8 cellular contexts compared by ENCODE assay signal in the genomic region with DNA sequence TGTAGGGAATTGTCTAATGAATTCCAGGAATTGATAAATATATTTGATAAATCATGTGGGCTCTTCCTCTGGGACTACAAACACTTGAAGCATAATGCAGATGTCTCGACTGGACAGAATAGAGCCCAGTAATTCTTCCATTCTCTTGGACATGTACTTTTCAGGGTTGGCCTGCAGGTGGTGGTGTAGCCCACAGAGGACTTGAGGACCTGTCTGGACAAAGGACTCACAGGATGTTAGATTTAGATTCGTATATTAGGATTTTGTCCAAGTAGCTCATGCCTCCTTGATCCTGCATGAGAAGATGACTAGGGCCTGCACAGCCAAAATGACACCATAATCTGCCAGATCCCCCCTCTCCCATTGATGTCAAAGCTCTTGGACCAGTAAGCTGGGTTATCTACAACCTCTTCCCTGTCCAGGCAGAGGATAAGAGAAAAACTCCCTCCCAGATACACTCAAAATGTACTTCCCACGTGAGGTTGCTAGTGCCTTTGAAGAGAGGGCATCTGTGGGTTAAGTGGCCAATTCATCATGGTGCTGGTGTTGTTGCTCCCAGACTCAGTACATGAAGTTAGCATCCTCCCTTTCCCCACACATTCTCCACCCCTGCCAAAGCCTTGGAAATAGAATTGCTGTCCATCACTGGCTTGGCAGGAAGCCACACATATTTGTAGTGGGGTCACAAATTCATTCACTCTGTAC.
DNase-seq lines count a peak whose midpoint lies in the region; ATAC-seq and TF ChIP-seq lines count a peak whose summit lies in the region.

No MANE protein-coding gene starts in this region.

- no peaks in the 10 kb centered on the region for H3K36me3 ChIP-seq in WERI-Rb-1
- H3K36me3 ChIP-seq in left lung = no peaks in the 10 kb centered on the region
- H3K36me3 ChIP-seq in vagina = no peaks in the 10 kb centered on the region

- H3K9me3 ChIP-seq in WERI-Rb-1 (ENCODE audit: severe bottlenecking) (no peaks in the 10 kb centered on the region), left lung (no peaks in the 10 kb centered on the region), vagina (no peaks in the 10 kb centered on the region)

- peak; percentile 63 for TF ChIP-seq CTCF in GM10248 (IDR thresholded peaks at IDR 0.05; ENCODE audit: control extremely low read depth, extremely low read depth, low read depth, missing control alignments)
- TF ChIP-seq CTCF in WERI-Rb-1 (IDR thresholded peaks at IDR 0.05; ENCODE audit: low read depth, low read length) = peak; percentile 64
- TF ChIP-seq CTCF in choroid plexus epithelial cell (conservative IDR thresholded peaks at IDR 0.05; ENCODE audit: low read depth, low read length) = peak; percentile 87
- peak; percentile 55 to 63 for TF ChIP-seq CTCF in left lung (IDR thresholded peaks at IDR 0.05)
- TF ChIP-seq CTCF in vagina (IDR thresholded peaks at IDR 0.05) = peak in 1 of 3 experiments; percentile 28

- intact Hi-C loops in left lung (cut with DNase I) = no loop called here
- intact Hi-C loops in vagina (cut with DNase I) = no loop called here

- H3K27me3 ChIP-seq in WERI-Rb-1 (ENCODE audit: insufficient read depth, low read depth, severe bottlenecking) (no peaks in the 10 kb centered on the region), left lung (no peaks in the 10 kb centered on the region), vagina (no peaks in the 10 kb centered on the region)

- no peak overlapping the region for H3K4me3 ChIP-seq in WERI-Rb-1 (ENCODE audit: low read depth, low read length)
- H3K4me3 ChIP-seq in choroid plexus epithelial cell (ENCODE audit: low read depth, low read length) = no peak overlapping the region
- H3K4me3 ChIP-seq in left lung = no peak overlapping the region
- H3K4me3 ChIP-seq in vagina = no peak overlapping the region

- peak; percentile 43 for DNase-seq in GM10248 (ENCODE audit: extremely low spot score)
- peak; percentile 74 for DNase-seq in H4 (ENCODE audit: low spot score)
- peak; percentile 59 for DNase-seq in NCI-H146 (lab: John Stamatoyannopoulos, UW)
- DNase-seq in WERI-Rb-1 = peak; percentile 62
- DNase-seq in choroid plexus epithelial cell (ENCODE audit: low read depth) = peak; percentile 88
- peak; percentile 31 to 44 for DNase-seq in left lung
- peak; percentile 26 for DNase-seq in stimulated activated CD8-positive, alpha-beta memory T cell treated with anti-CD3 and anti-CD28 coated beads, Interleukin-4, amount 100 ng/mL, for 24 hours (ENCODE audit: low read depth)
- no peak for DNase-seq in vagina (ENCODE audit: extremely low spot score in 2 of 2)

- CTCF ChIA-PET in GM10248 (lab: Yijun Ruan, JAX) = interaction anchor here (0.6 to 3.4 kb wide), 34 partner anchors 9 to 740 kb away, joined by 3 to 30 read pairs (median 3); no protein-coding TSS in a partner anchor

- POLR2A ChIA-PET in GM10248 (lab: Yijun Ruan, JAX) = no interaction called here

- TF ChIP-seq POLR2A in vagina (IDR thresholded peaks at IDR 0.05) = no peak

- no peak overlapping the region for H3K27ac ChIP-seq in WERI-Rb-1
- H3K27ac ChIP-seq in left lung = no peak overlapping the region
- no peak overlapping the region for H3K27ac ChIP-seq in vagina

- H3K4me1 ChIP-seq in left lung (no peaks in the 10 kb centered on the region), vagina (peaks cover 8% of the 10 kb centered on the region)

- ATAC-seq in left lung = peak; percentile 93

Comparison
In these comparisons a context has a peak if more than half of its experiments do, and no peak if none do; other contexts are left out.
1. DNase-seq: peak in GM10248 (single experiment), H4 (single experiment), NCI-H146 (single experiment), WERI-Rb-1 (single experiment), choroid plexus epithelial cell (single experiment), left lung (2 of 2) and stimulated activated CD8-positive, alpha-beta memory T cell treated with anti-CD3 and anti-CD28 coated beads, Interleukin-4, amount 100 ng/mL, for 24 hours (single experiment); none in vagina (0 of 2).